ENCODE assay signal across 24 cellular contexts in the genomic region with DNA sequence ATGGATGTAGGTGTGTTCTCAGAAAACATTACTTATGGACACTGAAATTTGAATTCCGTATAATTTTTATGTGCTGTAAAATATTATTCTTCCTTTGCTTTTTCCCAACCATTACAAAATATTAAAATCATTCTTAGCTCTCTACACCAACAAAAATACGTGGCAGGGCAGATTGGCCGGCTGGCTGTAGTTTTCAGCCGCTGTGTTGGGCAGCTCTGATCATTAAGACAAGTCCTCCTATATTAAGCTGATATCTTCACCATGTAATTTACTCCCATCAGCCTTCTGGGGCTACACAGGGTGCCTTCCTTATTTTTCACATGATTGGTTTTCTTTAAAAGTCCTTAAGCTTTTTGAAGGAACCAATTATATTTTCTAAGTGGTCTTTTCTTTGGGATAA.
"Had no signal": no experiment of that assay in that cellular context is flagged by ENCODE, and none has a peak within 500 bp of the region (broad histone marks: within the 10 kb centered on the region; RNA-seq: fewer than 3 reads in every experiment).

No MANE protein-coding gene starts in this region.

- H3K9me3 ChIP-seq: ovary, right lobe of liver, suprapubic skin, testis, tibial artery, transverse colon, upper lobe of right lung, uterus had no signal

- H3K79me2 ChIP-seq: parathyroid adenoma had no signal

- FAIRE-seq: small intestine had no signal

- H3K27me3 ChIP-seq: ovary, sigmoid colon, stomach, testis, tibial artery, transverse colon had no signal

- DNase-seq: naive thymus-derived CD8-positive, alpha-beta T cell; nephron progenitor cell; occipital lobe; ovary; posterior cingulate gyrus; psoas muscle; right cardiac atrium; right lobe of liver; sigmoid colon; small intestine; stimulated activated CD4-positive, alpha-beta T cell treated with anti-CD3 and anti-CD28 coated beads, Interleukin-15, amount 100 ng/mL, for 24 hours; stimulated activated CD4-positive, alpha-beta T cell treated with anti-CD3 and anti-CD28 coated beads, Interleukin-2, amount 100 ng/mL, for 24 hours; stimulated activated CD4-positive, alpha-beta T cell treated with anti-CD3 and anti-CD28 coated beads, Interleukin-2, amount 100 ng/mL, for 48 hours; stimulated activated CD4-positive, alpha-beta T cell treated with anti-CD3 and anti-CD28 coated beads, Interleukin-4, amount 100 ng/mL, for 24 hours; stimulated activated naive B cell treated with anti-CD40 and anti-IgM and Interleukin-4, amounts not matched to agents 10 μg/mL and 1 μg/mL and 100 μg/mL, for 72 hours; stimulated activated naive CD4-positive, alpha-beta T cell treated with Interleukin-2 at 50 U/mL for 16 hours; stomach; testis; tibial artery; transverse colon; upper lobe of right lung; uterus had no signal

- H3K4me1 ChIP-seq: parathyroid adenoma, psoas muscle, right lobe of liver, sigmoid colon, stomach, suprapubic skin, testis, tibial artery, transverse colon, uterus had no signal

- H3K36me3 ChIP-seq: ovary, right lobe of liver, sigmoid colon, stomach, suprapubic skin, tibial artery, transverse colon, upper lobe of right lung, uterus had no signal

- H3K4me3 ChIP-seq: ovary, psoas muscle, right lobe of liver, sigmoid colon, testis, tibial artery, transverse colon, uterus had no signal

- H3K9ac ChIP-seq: parathyroid adenoma had no signal
